31 cellular contexts compared by ENCODE assay signal in the genomic region with DNA sequence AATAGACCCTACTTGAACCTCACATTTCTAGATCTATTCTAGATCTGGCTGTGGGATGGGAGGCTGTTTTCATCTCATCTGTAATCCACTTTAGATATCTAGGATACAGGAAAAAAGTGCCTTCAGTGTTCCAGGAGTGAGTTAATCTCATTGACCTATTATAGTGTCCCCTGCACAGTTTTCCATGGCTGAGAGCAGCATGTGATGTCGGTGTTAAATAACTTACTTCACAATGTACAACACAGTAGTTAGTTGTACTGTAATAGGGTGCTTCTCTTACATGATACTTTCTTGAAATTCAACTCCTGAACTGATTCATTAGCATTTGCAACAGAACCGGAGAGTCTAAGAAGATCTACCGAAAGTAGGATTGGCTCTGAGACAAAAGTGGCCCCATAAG.
"Had no signal": no experiment of that assay in that cellular context is flagged by ENCODE, and none has a peak within 500 bp of the region (broad histone marks: within the 10 kb centered on the region; RNA-seq: fewer than 3 reads in every experiment).

No MANE protein-coding gene starts in this region.

- ATAC-seq: activated CD4-positive, CD25-positive, alpha-beta regulatory T cell treated with anti-CD3 and anti-CD28 coated beads, Interleukin-2, amount 50 U/mL, for 24 hours; activated naive CD4-positive, alpha-beta T cell treated with anti-CD3 and anti-CD28 coated beads, Interleukin-2, amount 50 U/mL, for 72 hours; activated T-cell treated with anti-CD3 and anti-CD28 coated beads, Interleukin-2, amount 50 U/mL, for 72 hours; T-helper 17 cell had no signal

- DNase-seq: activated B cell treated with CpG ODN at 0.5 μM for 24 hours; activated CD4-positive, alpha-beta memory T cell treated with anti-CD3 and anti-CD28 coated beads, Interleukin-2, amount 10 ng/mL, durations not matched to agents 7 days and 5 days; activated CD4-positive, alpha-beta T cell treated with anti-CD3 and anti-CD28 coated beads, Interleukin-2, amount 10 ng/mL, durations not matched to agents 7 days and 5 days; activated CD4-positive, alpha-beta T cell treated with anti-CD3 and anti-CD28 coated beads, Interleukin-2, amount 50 U/mL, for 4 hours; activated CD8-positive, alpha-beta memory T cell treated with anti-CD3 and anti-CD28 coated beads, Interleukin-2, amount 50 U/mL, for 48 hours; activated gamma-delta T cell; activated naive CD4-positive, alpha-beta T cell; activated naive CD4-positive, alpha-beta T cell treated with anti-CD3 and anti-CD28 coated beads, Interleukin-2, amount 10 ng/mL, durations not matched to agents 7 days and 5 days; activated naive CD8-positive, alpha-beta T cell treated with anti-CD3 and anti-CD28 coated beads, Interleukin-2, amount 10 ng/mL, durations not matched to agents 7 days and 5 days; activated T-cell treated with anti-CD3 and anti-CD28 coated beads for 4 hours; activated T-cell treated with anti-CD3 and anti-CD28 coated beads, Interleukin-2, amount 50 U/mL, for 24 hours; activated T-cell treated with anti-CD3 and anti-CD28 coated beads, Interleukin-2, amount 50 U/mL, for 72 hours; central memory CD4-positive, alpha-beta T cell; cerebellar nuclear complex; colonic mucosa; effector CD8-positive, alpha-beta T cell; esophagus squamous epithelium; foreskin melanocyte; head of caudate nucleus; T-helper 1 cell; T-helper 17 cell; T1000; WERI-Rb-1 had no signal

- H3K4me3 ChIP-seq: ascending aorta, breast epithelium, cardiac muscle cell, colonic mucosa, esophagus squamous epithelium had no signal

- H3K27ac ChIP-seq: ascending aorta, breast epithelium, cardiac muscle cell, colonic mucosa, epithelial cell of prostate, esophagus squamous epithelium, WERI-Rb-1 had no signal

- H3K27ac Mint-ChIP-seq: activated B cell treated with CpG ODN at 0.5 μM for 24 hours; activated CD4-positive, alpha-beta memory T cell treated with anti-CD3 and anti-CD28 coated beads, Interleukin-2, amount 10 ng/mL, durations not matched to agents 7 days and 5 days; activated CD4-positive, alpha-beta T cell treated with anti-CD3 and anti-CD28 coated beads, Interleukin-2, amount 10 ng/mL, durations not matched to agents 7 days and 5 days; activated naive CD4-positive, alpha-beta T cell treated with anti-CD3 and anti-CD28 coated beads, Interleukin-2, amount 10 ng/mL, durations not matched to agents 7 days and 5 days; activated naive CD4-positive, alpha-beta T cell treated with anti-CD3 and anti-CD28 coated beads, Interleukin-2, amount 50 U/mL, for 72 hours; activated naive CD8-positive, alpha-beta T cell treated with anti-CD3 and anti-CD28 coated beads, Interleukin-2, amount 10 ng/mL, durations not matched to agents 7 days and 5 days; activated T-cell treated with anti-CD3 and anti-CD28 coated beads, Interleukin-2, amount 50 U/mL, for 24 hours; activated T-cell treated with anti-CD3 and anti-CD28 coated beads, Interleukin-2, amount 50 U/mL, for 72 hours; brain; T-helper 17 cell; T-helper 2 cell treated with Interferon-gamma antibody and Interleukin-4, amounts not matched to agents 5 μg/mL and 100 μg/mL, for 36 hours had no signal

- H3K9me3 ChIP-seq: ascending aorta, breast epithelium, colonic mucosa, esophagus squamous epithelium had no signal

- H3K4me3 Mint-ChIP-seq: activated B cell treated with CpG ODN at 0.5 μM for 24 hours; activated CD4-positive, alpha-beta memory T cell treated with anti-CD3 and anti-CD28 coated beads, Interleukin-2, amount 10 ng/mL, durations not matched to agents 7 days and 5 days; activated CD4-positive, alpha-beta T cell treated with anti-CD3 and anti-CD28 coated beads, Interleukin-2, amount 10 ng/mL, durations not matched to agents 7 days and 5 days; activated naive CD4-positive, alpha-beta T cell treated with anti-CD3 and anti-CD28 coated beads, Interleukin-2, amount 10 ng/mL, durations not matched to agents 7 days and 5 days; activated naive CD8-positive, alpha-beta T cell treated with anti-CD3 and anti-CD28 coated beads, Interleukin-2, amount 10 ng/mL, durations not matched to agents 7 days and 5 days; activated T-cell treated with anti-CD3 and anti-CD28 coated beads, Interleukin-2, amount 50 U/mL, for 24 hours; activated T-cell treated with anti-CD3 and anti-CD28 coated beads, Interleukin-2, amount 50 U/mL, for 72 hours; brain; T-helper 17 cell; T-helper 2 cell treated with Interferon-gamma antibody and Interleukin-4, amounts not matched to agents 5 μg/mL and 100 μg/mL, for 36 hours had no signal

- H3K4me1 Mint-ChIP-seq: activated B cell treated with CpG ODN at 0.5 μM for 24 hours; activated CD4-positive, alpha-beta memory T cell treated with anti-CD3 and anti-CD28 coated beads, Interleukin-2, amount 10 ng/mL, durations not matched to agents 7 days and 5 days; activated CD4-positive, alpha-beta T cell treated with anti-CD3 and anti-CD28 coated beads, Interleukin-2, amount 10 ng/mL, durations not matched to agents 7 days and 5 days; activated naive CD4-positive, alpha-beta T cell treated with anti-CD3 and anti-CD28 coated beads, Interleukin-2, amount 10 ng/mL, durations not matched to agents 7 days and 5 days had no signal

- H3K27me3 Mint-ChIP-seq: activated B cell treated with CpG ODN at 0.5 μM for 24 hours; activated CD4-positive, alpha-beta memory T cell treated with anti-CD3 and anti-CD28 coated beads, Interleukin-2, amount 10 ng/mL, durations not matched to agents 7 days and 5 days; activated CD4-positive, alpha-beta T cell treated with anti-CD3 and anti-CD28 coated beads, Interleukin-2, amount 10 ng/mL, durations not matched to agents 7 days and 5 days; activated naive CD4-positive, alpha-beta T cell treated with anti-CD3 and anti-CD28 coated beads, Interleukin-2, amount 10 ng/mL, durations not matched to agents 7 days and 5 days; activated naive CD8-positive, alpha-beta T cell treated with anti-CD3 and anti-CD28 coated beads, Interleukin-2, amount 10 ng/mL, durations not matched to agents 7 days and 5 days; activated T-cell treated with anti-CD3 and anti-CD28 coated beads, Interleukin-2, amount 50 U/mL, for 24 hours; brain; T-helper 17 cell had no signal

- H3K36me3 ChIP-seq: ascending aorta, breast epithelium, cardiac muscle cell, colonic mucosa, esophagus squamous epithelium, WERI-Rb-1 had no signal

- H3K27me3 ChIP-seq: ascending aorta, breast epithelium, cardiac muscle cell, colonic mucosa, esophagus squamous epithelium had no signal

- H3K4me1 ChIP-seq: ascending aorta, breast epithelium, colonic mucosa had no signal

- H3K36me3 Mint-ChIP-seq: activated naive CD4-positive, alpha-beta T cell treated with anti-CD3 and anti-CD28 coated beads, Interleukin-2, amount 10 ng/mL, durations not matched to agents 7 days and 5 days; activated naive CD8-positive, alpha-beta T cell treated with anti-CD3 and anti-CD28 coated beads, Interleukin-2, amount 10 ng/mL, durations not matched to agents 7 days and 5 days; brain had no signal

- H3K9me3 Mint-ChIP-seq: activated B cell treated with CpG ODN at 0.5 μM for 24 hours; activated CD4-positive, alpha-beta memory T cell treated with anti-CD3 and anti-CD28 coated beads, Interleukin-2, amount 10 ng/mL, durations not matched to agents 7 days and 5 days; activated CD4-positive, alpha-beta T cell treated with anti-CD3 and anti-CD28 coated beads, Interleukin-2, amount 10 ng/mL, durations not matched to agents 7 days and 5 days; activated naive CD4-positive, alpha-beta T cell treated with anti-CD3 and anti-CD28 coated beads, Interleukin-2, amount 10 ng/mL, durations not matched to agents 7 days and 5 days; activated naive CD8-positive, alpha-beta T cell treated with anti-CD3 and anti-CD28 coated beads, Interleukin-2, amount 10 ng/mL, durations not matched to agents 7 days and 5 days; activated T-cell treated with anti-CD3 and anti-CD28 coated beads, Interleukin-2, amount 50 U/mL, for 24 hours; brain; T-helper 2 cell treated with Interferon-gamma antibody and Interleukin-4, amounts not matched to agents 5 μg/mL and 100 μg/mL, for 36 hours had no signal
